1 cellular context compared by ENCODE assay signal in genomic region chr14:61561144-61561543, GRCh38.
TF ChIP-seq lines count a peak whose summit lies in the region.

No MANE protein-coding gene starts in this region.

TF ChIP-seq in liver, 16 proteins besides CTCF, POLR2A, EP300 and RAD21 (continued from another document):
- TF ChIP-seq REST (IDR thresholded peaks at IDR 0.05) (no peak), ZBTB33 (IDR thresholded peaks at IDR 0.05) (no peak), GABPA (IDR thresholded peaks at IDR 0.05 in 1 of 2, conservative IDR thresholded peaks at IDR 0.05 in 1 of 2) (no peak), FOXA1 (IDR thresholded peaks at IDR 0.05) (no peak)
